Comparison of ENCODE assay signal across 23 cellular contexts in the genomic region with DNA sequence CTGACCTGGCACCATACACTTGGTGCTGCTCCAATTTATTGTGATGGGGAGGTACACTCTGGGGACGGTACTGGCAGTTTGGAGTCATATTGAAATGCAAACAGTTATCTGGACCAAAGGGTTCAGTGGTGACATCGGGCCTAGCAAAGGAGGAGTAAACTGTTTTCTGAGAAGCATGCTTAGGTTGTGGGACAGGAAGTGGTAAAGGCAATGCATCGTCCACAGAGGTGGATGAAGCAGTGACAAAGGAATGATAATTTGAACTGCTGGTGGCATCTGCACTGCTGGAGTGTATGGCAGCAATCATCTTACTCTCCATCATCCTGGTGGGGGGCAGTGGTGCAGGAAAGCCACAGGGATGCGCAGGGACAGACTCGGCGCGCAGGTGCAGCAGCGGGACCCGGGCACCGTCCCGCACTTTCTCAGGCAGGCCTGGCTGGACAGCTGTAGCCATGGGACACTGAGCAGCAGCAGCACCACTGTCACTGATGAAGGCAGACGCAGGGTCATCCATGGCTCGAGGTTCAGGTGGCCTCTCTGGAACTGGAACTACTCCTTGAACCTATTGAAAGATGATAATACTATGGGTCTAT. TPM values are rescaled to one million over a fixed set of nuclear protein-coding genes. Genes with fewer than 3 reads are reported as not detected.
DNase-seq lines count a peak whose midpoint lies in the region; ATAC-seq and TF ChIP-seq lines count a peak whose summit lies in the region.
"Had no signal": no experiment of that assay in that cellular context is flagged by ENCODE, and none has a peak within 500 bp of the region (broad histone marks: within the 10 kb centered on the region; RNA-seq: fewer than 3 reads in every experiment).

No MANE protein-coding gene starts in this region.

- peaks cover 25% of the 10 kb centered on the region for H3K4me1 Mint-ChIP-seq in activated CD4-positive, alpha-beta T cell treated with anti-CD3 and anti-CD28 coated beads, Interleukin-2, amount 10 ng/mL, durations not matched to agents 7 days and 5 days
- peaks cover 27% of the 10 kb centered on the region for H3K4me1 Mint-ChIP-seq in T-helper 2 cell treated with Interferon-gamma antibody and Interleukin-4, amounts not matched to agents 5 μg/mL and 100 μg/mL, for 36 hours (ENCODE audit: low read depth)
- no peaks in the 10 kb centered on the region for H3K4me1 Mint-ChIP-seq in neural crest cell

- no peak overlapping the region for H3K4me3 Mint-ChIP-seq in activated CD4-positive, alpha-beta T cell treated with anti-CD3 and anti-CD28 coated beads, Interleukin-2, amount 10 ng/mL, durations not matched to agents 7 days and 5 days
- peak overlapping the region; percentile 43 for H3K4me3 Mint-ChIP-seq in T-helper 2 cell treated with Interferon-gamma antibody and Interleukin-4, amounts not matched to agents 5 μg/mL and 100 μg/mL, for 36 hours
- H3K4me3 Mint-ChIP-seq in neural crest cell = no peak overlapping the region
- H3K4me3 Mint-ChIP-seq: CD4-positive, alpha-beta memory T cell had no signal

- H3K4me1 ChIP-seq in DND-41 (ENCODE audit: insufficient read depth, low read length) = peaks cover 38% of the 10 kb centered on the region
- H3K4me1 ChIP-seq: Caco-2 had no signal

- H3K79me2 ChIP-seq in DND-41 (ENCODE audit: insufficient read depth, low read length) = no peaks in the 10 kb centered on the region

- no peaks in the 10 kb centered on the region for H3K27me3 Mint-ChIP-seq in activated CD4-positive, alpha-beta T cell treated with anti-CD3 and anti-CD28 coated beads, Interleukin-2, amount 10 ng/mL, durations not matched to agents 7 days and 5 days
- H3K27me3 Mint-ChIP-seq in T-helper 2 cell treated with Interferon-gamma antibody and Interleukin-4, amounts not matched to agents 5 μg/mL and 100 μg/mL, for 36 hours (ENCODE audit: low read depth) = no peaks in the 10 kb centered on the region
- H3K27me3 Mint-ChIP-seq in neural crest cell (ENCODE audit: low read depth) = no peaks in the 10 kb centered on the region

- H3K27me3 ChIP-seq in DND-41 (ENCODE audit: insufficient read depth, low read length, poor library complexity) = no peaks in the 10 kb centered on the region
- H3K27me3 ChIP-seq: BLaER1 treated with 17β-estradiol and CSF1 and Interleukin-3, amounts not matched to agents 10 nM and 100 nM had no signal

- peak overlapping the region; percentile 78 for H3K27ac ChIP-seq in DND-41 (ENCODE audit: low read length)
- H3K27ac ChIP-seq: BLaER1 treated with 17β-estradiol and CSF1 and Interleukin-3, amounts not matched to agents 10 nM and 100 nM; RWPE1 had no signal

- ATAC-seq in DND-41 (ENCODE audit: insufficient read depth, low read depth) = peak; percentile 93
- ATAC-seq in HG03045 (IDR thresholded peaks at IDR 0.05; ENCODE audit: unreplicated experiment) = no peak
- ATAC-seq: GM12878 had no signal

- no peaks in the 10 kb centered on the region for H3K36me3 ChIP-seq in DND-41 (ENCODE audit: insufficient read depth, low read length)

- no peaks in the 10 kb centered on the region for H3K9me3 ChIP-seq in DND-41 (ENCODE audit: insufficient read depth, low read length, severe bottlenecking)
- H3K9me3 ChIP-seq: BLaER1 treated with 17β-estradiol and CSF1 and Interleukin-3, amounts not matched to agents 10 nM and 100 nM; Caco-2 had no signal

- peak overlapping the region; percentile 12 for H3K27ac Mint-ChIP-seq in activated CD4-positive, alpha-beta T cell treated with anti-CD3 and anti-CD28 coated beads, Interleukin-2, amount 10 ng/mL, durations not matched to agents 7 days and 5 days
- peak overlapping the region; percentile 42 for H3K27ac Mint-ChIP-seq in T-helper 2 cell treated with Interferon-gamma antibody and Interleukin-4, amounts not matched to agents 5 μg/mL and 100 μg/mL, for 36 hours
- peak overlapping the region; percentile 13 for H3K27ac Mint-ChIP-seq in neural crest cell (ENCODE audit: unreplicated experiment)

- H4K20me1 ChIP-seq in DND-41 (ENCODE audit: insufficient read depth, low read length) = no peaks in the 10 kb centered on the region
- H4K20me1 ChIP-seq: BLaER1 treated with 17β-estradiol and CSF1 and Interleukin-3, amounts not matched to agents 10 nM and 100 nM had no signal

- peaks cover 18% of the 10 kb centered on the region for H3K36me3 Mint-ChIP-seq in activated CD4-positive, alpha-beta T cell treated with anti-CD3 and anti-CD28 coated beads, Interleukin-2, amount 10 ng/mL, durations not matched to agents 7 days and 5 days (ENCODE audit: low read depth)
- peaks cover 14% of the 10 kb centered on the region for H3K36me3 Mint-ChIP-seq in T-helper 2 cell treated with Interferon-gamma antibody and Interleukin-4, amounts not matched to agents 5 μg/mL and 100 μg/mL, for 36 hours (ENCODE audit: low read depth)
- H3K36me3 Mint-ChIP-seq in neural crest cell (ENCODE audit: low read depth) = peaks cover 23% of the 10 kb centered on the region

- TF ChIP-seq CTCF in DND-41 (IDR thresholded peaks at IDR 0.05; ENCODE audit: borderline replicate concordance, extremely low read depth, low read length, poor library complexity, severe bottlenecking) (no peak), neural crest cell (conservative IDR thresholded peaks at IDR 0.05) (no peak)

- peak overlapping the region; percentile 34; the same call in 1 of the 2 replicates for H2AFZ ChIP-seq in DND-41 (ENCODE audit: low read depth, low read length)

- CTCF ChIA-PET in activated CD4-positive, alpha-beta T cell treated with anti-CD3 and anti-CD28 coated beads, Interleukin-2, amount 10 ng/mL, durations not matched to agents 7 days and 5 days (lab: Charles Lee) = interaction anchor here (0.6 kb wide), 1 partner anchor 14 kb away, joined by 4 read pairs; no protein-coding TSS in a partner anchor

- H3K4me2 ChIP-seq in DND-41 (ENCODE audit: insufficient read depth, low read length) = no peak overlapping the region
- H3K4me2 ChIP-seq: BLaER1 treated with 17β-estradiol and CSF1 and Interleukin-3, amounts not matched to agents 10 nM and 100 nM had no signal

- peak; percentile 31 for DNase-seq in activated CD4-positive, alpha-beta T cell treated with anti-CD3 and anti-CD28 coated beads, Interleukin-2, amount 10 ng/mL, durations not matched to agents 7 days and 5 days
- no peak for DNase-seq in activated CD4-positive, alpha-beta T cell treated with anti-CD3 and anti-CD28 coated beads for 48 hours
- DNase-seq in DND-41 = peak; percentile 59
- DNase-seq in T-helper 2 cell treated with Interferon-gamma antibody and Interleukin-4, amounts not matched to agents 5 μg/mL and 100 μg/mL, for 36 hours (ENCODE audit: low spot score) = no peak
- no peak for DNase-seq in neural crest cell (ENCODE audit: low read depth, low spot score)
- no peak for DNase-seq in SHP77 treated with DMSO at 0.1 percent for 48 hours (lab: John Stamatoyannopoulos, UW)
- DNase-seq: 8988T; Caco-2; CD4-positive, alpha-beta memory T cell; DMS 273 treated with DMSO at 0.1 percent for 48 hours; DMS79 treated with DMSO at 0.1 percent for 48 hours; NCI-H1092 treated with DMSO at 0.1 percent for 48 hours; NCI-H1436 treated with DMSO at 0.1 percent for 48 hours; NCI-H2029; NCI-H226; NCI-H510A treated with DMSO at 0.1 percent for 48 hours; NCI-H748 treated with DMSO at 0.1 percent for 48 hours; NK-92 treated with Interleukin-12 subunit alpha and Interleukin-12 subunit beta, amount 100 ng/mL, for 24 hours; SIG-M5 had no signal

- no peaks in the 10 kb centered on the region for H3K9me3 Mint-ChIP-seq in activated CD4-positive, alpha-beta T cell treated with anti-CD3 and anti-CD28 coated beads, Interleukin-2, amount 10 ng/mL, durations not matched to agents 7 days and 5 days
- H3K9me3 Mint-ChIP-seq in T-helper 2 cell treated with Interferon-gamma antibody and Interleukin-4, amounts not matched to agents 5 μg/mL and 100 μg/mL, for 36 hours = peaks cover 5% of the 10 kb centered on the region
- H3K9me3 Mint-ChIP-seq in neural crest cell = no peaks in the 10 kb centered on the region

- POLR2A ChIA-PET in activated CD4-positive, alpha-beta T cell treated with anti-CD3 and anti-CD28 coated beads, Interleukin-2, amount 10 ng/mL, durations not matched to agents 7 days and 5 days (lab: Charles Lee) = no interaction called here

- H3K9ac ChIP-seq in DND-41 (ENCODE audit: low read depth, low read length) = no peak overlapping the region
- H3K9ac ChIP-seq: BLaER1 treated with 17β-estradiol and CSF1 and Interleukin-3, amounts not matched to agents 10 nM and 100 nM had no signal

- H3K4me3 ChIP-seq in DND-41 (ENCODE audit: low read depth in 1 of 2, low read length in 2 of 2) = no peak overlapping the region
- H3K4me3 ChIP-seq: BLaER1 treated with 17β-estradiol and CSF1 and Interleukin-3, amounts not matched to agents 10 nM and 100 nM; GM12878 had no signal

RNA-seq across cellular contexts. Expression of gene TP53AIP1, which starts 28.0 kb away (rescaled TPM):
- total RNA-seq in activated CD4-positive, alpha-beta T cell treated with anti-CD3 and anti-CD28 coated beads, Interleukin-2, amount 10 ng/mL, durations not matched to agents 7 days and 5 days = not detected
- 0.25 TPM in 1 of 2 replicates, not detected in the other for total RNA-seq in neural crest cell
- total RNA-seq: CD4-positive, alpha-beta memory T cell; GM12878 had no signal

Comparison
In these comparisons a context has a peak if more than half of its experiments do, and no peak if none do; other contexts are left out.
1. DNase-seq: peak in activated CD4-positive, alpha-beta T cell treated with anti-CD3 and anti-CD28 coated beads, Interleukin-2, amount 10 ng/mL, durations not matched to agents 7 days and 5 days (single experiment) and DND-41 (single experiment); none in activated CD4-positive, alpha-beta T cell treated with anti-CD3 and anti-CD28 coated beads for 48 hours (single experiment), T-helper 2 cell treated with Interferon-gamma antibody and Interleukin-4, amounts not matched to agents 5 μg/mL and 100 μg/mL, for 36 hours (single experiment), neural crest cell (single experiment) and SHP77 treated with DMSO at 0.1 percent for 48 hours (single experiment).
2. Peak in every context shown above with its lines, with median percentiles within 50 percentile points of each other: H3K27ac Mint-ChIP-seq.